1 cellular context compared by ENCODE assay signal in genomic region chr22:37633693-37634504, GRCh38.
TF ChIP-seq lines count a peak whose summit lies in the region.

No MANE protein-coding gene starts in this region.

TF ChIP-seq in HepG2, 621 proteins besides CTCF, POLR2A, EP300 and RAD21 (continued from another document and continues in another):
- TF ChIP-seq MZF1 (CRISPR knock-in tag; IDR thresholded peaks at IDR 0.05; ENCODE audit: borderline replicate concordance) (no peak), CAMTA2 (CRISPR knock-in tag; IDR thresholded peaks at IDR 0.05; ENCODE audit: borderline replicate concordance) (no peak), GPN1 (CRISPR knock-in tag; IDR thresholded peaks at IDR 0.05; ENCODE audit: borderline replicate concordance) (no peak), JUN (CRISPR knock-in tag; IDR thresholded peaks at IDR 0.05) (peak; percentile 31; the same call in 1 of the 2 replicates), ZNF33A (CRISPR knock-in tag; IDR thresholded peaks at IDR 0.05; ENCODE audit: borderline replicate concordance) (no peak), HOXA5 (CRISPR knock-in tag; IDR thresholded peaks at IDR 0.05) (no peak), ZSCAN5A (CRISPR knock-in tag; IDR thresholded peaks at IDR 0.05; ENCODE audit: borderline replicate concordance) (no peak), CSRNP1 (CRISPR knock-in tag; IDR thresholded peaks at IDR 0.05) (0 out of 2 replicates have a peak, but pooled peaks have one; percentile 20), NONO (IDR thresholded peaks at IDR 0.05) (no peak), NONO (CRISPR knock-in tag; conservative IDR thresholded peaks at IDR 0.05) (peak; percentile 90), ATRX (CRISPR knock-in tag; IDR thresholded peaks at IDR 0.05; ENCODE audit: borderline replicate concordance) (no peak), ZBTB26 (CRISPR knock-in tag; IDR thresholded peaks at IDR 0.05; ENCODE audit: borderline replicate concordance) (no peak), ZNF17 (CRISPR knock-in tag; IDR thresholded peaks at IDR 0.05) (no peak), HDAC6 (IDR thresholded peaks at IDR 0.05; ENCODE audit: low read depth, low read length) (no peak), ZFX (CRISPR knock-in tag; IDR thresholded peaks at IDR 0.05; ENCODE audit: low read depth) (peak; percentile 88), PREB (CRISPR knock-in tag; IDR thresholded peaks at IDR 0.05) (no peak), MYPOP (CRISPR knock-in tag; IDR thresholded peaks at IDR 0.05) (no peak), ZBTB46 (CRISPR knock-in tag; IDR thresholded peaks at IDR 0.05; ENCODE audit: borderline replicate concordance) (no peak), ZNF282 (IDR thresholded peaks at IDR 0.05; ENCODE audit: partially characterized antibody) (no peak), MATR3 (CRISPR knock-in tag; IDR thresholded peaks at IDR 0.05) (no peak), ARID2 (CRISPR knock-in tag; IDR thresholded peaks at IDR 0.05; ENCODE audit: borderline replicate concordance) (no peak), ATM (IDR thresholded peaks at IDR 0.05; ENCODE audit: borderline replicate concordance) (no peak), ZNF275 (CRISPR knock-in tag; IDR thresholded peaks at IDR 0.05; ENCODE audit: borderline replicate concordance) (no peak), ZNF503 (CRISPR knock-in tag; IDR thresholded peaks at IDR 0.05) (no peak), JUNB (CRISPR knock-in tag; IDR thresholded peaks at IDR 0.05; ENCODE audit: borderline replicate concordance) (no peak), PRDM4 (CRISPR knock-in tag; IDR thresholded peaks at IDR 0.05; ENCODE audit: borderline replicate concordance) (no peak), THAP7 (CRISPR knock-in tag; IDR thresholded peaks at IDR 0.05) (no peak), CENPT (CRISPR knock-in tag; IDR thresholded peaks at IDR 0.05; ENCODE audit: low read depth) (no peak), ZZZ3 (CRISPR knock-in tag; IDR thresholded peaks at IDR 0.05; ENCODE audit: borderline replicate concordance) (0 out of 2 replicates have a peak, but pooled peaks have one; percentile 54), ZNF512 (CRISPR knock-in tag; IDR thresholded peaks at IDR 0.05) (no peak), NBN (conservative IDR thresholded peaks at IDR 0.05) (no peak), HDAC2 (CRISPR knock-in tag; IDR thresholded peaks at IDR 0.05) (peak; percentile 61; the same call in 1 of the 2 replicates), NKX3-1 (CRISPR knock-in tag; IDR thresholded peaks at IDR 0.05) (no peak), E2F2 (CRISPR knock-in tag; IDR thresholded peaks at IDR 0.05; ENCODE audit: borderline replicate concordance) (no peak)
